In genomic region chr15:67032608-67033007, GRCh38 we compare ENCODE assay signal across 1 cellular context.
TF ChIP-seq lines count a peak whose summit lies in the region.

No MANE protein-coding gene starts in this region.

TF ChIP-seq in GM23338, 12 proteins besides CTCF, POLR2A, EP300 and RAD21 (continued from another document):
- TF ChIP-seq ZNF114 (CRISPR knock-in tag; IDR thresholded peaks at IDR 0.05): no peak
- TF ChIP-seq JUNB (IDR thresholded peaks at IDR 0.05; ENCODE audit: unreplicated experiment): no peak
- TF ChIP-seq POLR2AphosphoS5 (IDR thresholded peaks at IDR 0.05; ENCODE audit: low read depth): no peak
- no peak for TF ChIP-seq ZNF331 (CRISPR knock-in tag; IDR thresholded peaks at IDR 0.05; ENCODE audit: low read depth)
- TF ChIP-seq REST (IDR thresholded peaks at IDR 0.05; ENCODE audit: unreplicated experiment): no peak
- TF ChIP-seq ETS1 (IDR thresholded peaks at IDR 0.05): no peak
- no peak for TF ChIP-seq NANOG (IDR thresholded peaks at IDR 0.05; ENCODE audit: borderline replicate concordance)
- no peak for TF ChIP-seq EZH2 (IDR thresholded peaks at IDR 0.05; ENCODE audit: low read depth, unreplicated experiment)
- TF ChIP-seq STAT1 (IDR thresholded peaks at IDR 0.05; ENCODE audit: unreplicated experiment): no peak
